In genomic region chr6:35727206-35727934, GRCh38 we compare ENCODE assay signal across 8 cellular contexts. TPM values are rescaled to one million over a fixed set of nuclear protein-coding genes. Genes with fewer than 3 reads are reported as not detected.
A peak's percentile ranks its signal among the peaks of the same experiment; 100 is the strongest.
DNase-seq lines count a peak whose midpoint lies in the region; ATAC-seq, FAIRE-seq and TF ChIP-seq lines count a peak whose summit lies in the region.

No MANE protein-coding gene starts in this region.

- no peaks in the 10 kb centered on the region for H3K27me3 Mint-ChIP-seq in activated naive CD4-positive, alpha-beta T cell treated with anti-CD3 and anti-CD28 coated beads, Interleukin-2, amount 10 ng/mL, durations not matched to agents 7 days and 5 days

- peak overlapping the region; percentile 68 to 72 for H3K4me3 ChIP-seq in ascending aorta
- H3K4me3 ChIP-seq in left ventricle myocardium inferior, result peak overlapping the region; percentile 69
- H3K4me3 ChIP-seq in pancreas, result peak overlapping the region; percentile 15 to 53 (median 29)

- peak; percentile 9 for ATAC-seq in HG02759 (IDR thresholded peaks at IDR 0.05; ENCODE audit: unreplicated experiment)
- peak; percentile 38 to 46 (median 45) for ATAC-seq in pancreas

- no peaks in the 10 kb centered on the region for H3K9me3 ChIP-seq in ascending aorta
- no peaks in the 10 kb centered on the region for H3K9me3 ChIP-seq in left ventricle myocardium inferior (replicated peaks)
- H3K9me3 ChIP-seq in pancreas, result no peaks in the 10 kb centered on the region

- DNase-seq in activated naive CD4-positive, alpha-beta T cell treated with anti-CD3 and anti-CD28 coated beads, Interleukin-2, amount 10 ng/mL, durations not matched to agents 7 days and 5 days, result no peak
- no peak for DNase-seq in activated naive CD4-positive, alpha-beta T cell treated with anti-CD3 and anti-CD28 coated beads, Interleukin-2, amount 50 U/mL, for 16 hours
- DNase-seq in NCI-H446 (lab: John Stamatoyannopoulos, UW) (peak; percentile 53 to 76), ascending aorta (ENCODE audit: low spot score in 2 of 2) (peak; percentile 66 to 95), left ventricle myocardium inferior (peak; percentile 91), pancreas (peak in 4 of 6 donors; percentile 73 to 82 (median 80)), occipital lobe (lab: John Stamatoyannopoulos, UW) (no peak)

- intact Hi-C loops in ascending aorta (cut with DNase I), result loop anchor here (1.0 to 10.0 kb wide), 2 partner anchors 125 to 1483 kb away; partner anchors contain the start of gene SMIM29
- intact Hi-C loops in left ventricle myocardium inferior (cut with micrococcal nuclease), result loop anchor here (2.0 kb wide), 1 partner anchor 39 kb away; the partner anchor contains the start of gene FKBP5
- intact Hi-C loops in pancreas (cut with DNase I), result no loop called here

- CTCF ChIA-PET in activated naive CD4-positive, alpha-beta T cell treated with anti-CD3 and anti-CD28 coated beads, Interleukin-2, amount 10 ng/mL, durations not matched to agents 7 days and 5 days (lab: Charles Lee), result interaction anchor here (0.7 to 1.5 kb wide), 8 partner anchors 8 to 91 kb away, joined by 3 to 5 read pairs (median 4); partner anchors contain the start of gene ARMC12

- H3K27ac Mint-ChIP-seq in activated naive CD4-positive, alpha-beta T cell treated with anti-CD3 and anti-CD28 coated beads, Interleukin-2, amount 10 ng/mL, durations not matched to agents 7 days and 5 days, result peak overlapping the region; percentile 99

- no peaks in the 10 kb centered on the region for H3K36me3 Mint-ChIP-seq in activated naive CD4-positive, alpha-beta T cell treated with anti-CD3 and anti-CD28 coated beads, Interleukin-2, amount 10 ng/mL, durations not matched to agents 7 days and 5 days

- FAIRE-seq in pancreas (lab: Jason Lieb, UNC), result no peak

- WGBS in pancreas, 2 donors, result 1% methylated on average over 29 of the region's 29 CpGs

- no peaks in the 10 kb centered on the region for H3K9me3 Mint-ChIP-seq in activated naive CD4-positive, alpha-beta T cell treated with anti-CD3 and anti-CD28 coated beads, Interleukin-2, amount 10 ng/mL, durations not matched to agents 7 days and 5 days

- H3K4me1 ChIP-seq in ascending aorta (peaks cover 64 to 69% of the 10 kb centered on the region in 2 donors), left ventricle myocardium inferior (peaks cover 90% of the 10 kb centered on the region), pancreas (peaks cover 45 to 77% (median 66%) of the 10 kb centered on the region in 3 donors)

- H3K27me3 ChIP-seq in ascending aorta (no peaks in the 10 kb centered on the region), left ventricle myocardium inferior (ENCODE audit: low read depth) (no peaks in the 10 kb centered on the region), pancreas (no peaks in the 10 kb centered on the region)

- TF ChIP-seq CTCF in ascending aorta (IDR thresholded peaks at IDR 0.05) (no peak), left ventricle myocardium inferior (IDR thresholded peaks at IDR 0.05; ENCODE audit: borderline replicate concordance) (no peak), pancreas (IDR thresholded peaks at IDR 0.05) (no peak)

- H3K27ac ChIP-seq in ascending aorta (peak overlapping the region; percentile 100), left ventricle myocardium inferior (replicated peaks) (peak overlapping the region; percentile 100), pancreas (peak overlapping the region; percentile 93 to 99 (median 98))

- H3K36me3 ChIP-seq in ascending aorta (no peaks in the 10 kb centered on the region), left ventricle myocardium inferior (no peaks in the 10 kb centered on the region), pancreas (no peaks in the 10 kb centered on the region)

- peak overlapping the region; percentile 63 for H3K4me3 Mint-ChIP-seq in activated naive CD4-positive, alpha-beta T cell treated with anti-CD3 and anti-CD28 coated beads, Interleukin-2, amount 10 ng/mL, durations not matched to agents 7 days and 5 days

- H3K4me1 Mint-ChIP-seq in activated naive CD4-positive, alpha-beta T cell treated with anti-CD3 and anti-CD28 coated beads, Interleukin-2, amount 10 ng/mL, durations not matched to agents 7 days and 5 days, result peaks cover 84% of the 10 kb centered on the region

RNA-seq across cellular contexts. Expression of gene ARMC12, which starts 9.5 kb away (rescaled TPM):
- total RNA-seq in ascending aorta (not detected), left ventricle myocardium inferior (not detected), pancreas (under 1 TPM; 0.12 to 0.75 (median 0.44) TPM), occipital lobe (0.47 TPM)
- 1 to 10 TPM; 2.2 to 2.6 TPM for polyA plus RNA-seq in pancreas

RNA-seq across cellular contexts. Expression of gene FKBP5, which starts 38.7 kb away (rescaled TPM):
- 112 TPM for total RNA-seq in ascending aorta
- 101 TPM for total RNA-seq in left ventricle myocardium inferior
- total RNA-seq in pancreas, result 10 to 100 TPM; 13.0 to 78.4 (median 61.3) TPM
- 10 to 100 TPM; 31.8 to 44.1 TPM for polyA plus RNA-seq in pancreas
- total RNA-seq in occipital lobe, result 3.1 TPM

RNA-seq across cellular contexts. Expression of gene CLPSL2, which starts 49.0 kb away (rescaled TPM):
- not detected for total RNA-seq in ascending aorta
- not detected for total RNA-seq in left ventricle myocardium inferior
- 1 to 10 TPM; 1.4 to 4.3 (median 2.8) TPM for total RNA-seq in pancreas
- 1 to 10 TPM in 1 of 2 donors, under 1 TPM in 1; 0.61 to 2.5 TPM for polyA plus RNA-seq in pancreas
- total RNA-seq in occipital lobe, result not detected

RNA-seq across cellular contexts. Expression of gene CLPSL1, which starts 53.4 kb away (rescaled TPM):
- total RNA-seq in ascending aorta (not detected), left ventricle myocardium inferior (not detected), pancreas (100 to 1,000 TPM in 1 of 6 donors, 10 to 100 TPM in 4, 1 to 10 TPM in 1; 6.0 to 102 (median 38.3) TPM), occipital lobe (not detected)
- 10 to 100 TPM in 1 of 2 donors, not detected in 1; 83.2 TPM for polyA plus RNA-seq in pancreas

Comparison
In these comparisons a context has a peak if more than half of its experiments do, and no peak if none do; other contexts are left out.
1. DNase-seq: peak in NCI-H446 (2 of 2), ascending aorta (2 of 2), left ventricle myocardium inferior (single experiment) and pancreas (4 of 6); none in activated naive CD4-positive, alpha-beta T cell treated with anti-CD3 and anti-CD28 coated beads, Interleukin-2, amount 10 ng/mL, durations not matched to agents 7 days and 5 days (single experiment), activated naive CD4-positive, alpha-beta T cell treated with anti-CD3 and anti-CD28 coated beads, Interleukin-2, amount 50 U/mL, for 16 hours (single experiment) and occipital lobe (single experiment).
2. intact Hi-C loops: an anchor here in ascending aorta (1.0 to 10.0 kb wide) and left ventricle myocardium inferior (2.0 kb wide); none called in pancreas.
3. Peak in every context shown above with its lines, with median percentiles within 50 percentile points of each other: H3K27ac ChIP-seq and H3K4me3 ChIP-seq.